Comparison of ENCODE assay signal across 8 cellular contexts in genomic region chr15:75646944-75647364, GRCh38. TPM values are rescaled to one million over a fixed set of nuclear protein-coding genes. Genes with fewer than 3 reads are reported as not detected.
DNase-seq lines count a peak whose midpoint lies in the region; ATAC-seq and TF ChIP-seq lines count a peak whose summit lies in the region.

No MANE protein-coding gene starts in this region.

- peaks cover 0 to 16% (median 3%) of the 10 kb centered on the region in 4 donors for H3K36me3 ChIP-seq in esophagus muscularis mucosa
- no peaks in the 10 kb centered on the region for H3K36me3 ChIP-seq in neutrophil

- H3K9me3 ChIP-seq in esophagus muscularis mucosa (no peaks in the 10 kb centered on the region), neutrophil (no peaks in the 10 kb centered on the region)

- POLR2A ChIA-PET in activated CD4-positive, alpha-beta T cell treated with anti-CD3 and anti-CD28 coated beads for 36 hours (lab: Charles Lee) = interaction anchor here (0.6 to 1.6 kb wide), 6 partner anchors 19 to 439 kb away, joined by 3 to 7 read pairs (median 4); partner anchors contain the start of gene SNUPN
- POLR2A ChIA-PET in T-cell (lab: Charles Lee) = no interaction called here

- TF ChIP-seq POLR2A in esophagus muscularis mucosa (IDR thresholded peaks at IDR 0.05; ENCODE audit: low read depth) = no peak

- H3K4me3 ChIP-seq in esophagus muscularis mucosa = peak overlapping the region; percentile 71 to 89 (median 84)
- peak overlapping the region; percentile 74 to 93 for H3K4me3 ChIP-seq in neutrophil (ENCODE audit: low read depth in 1 of 2, low read length in 1 of 2)

- intact Hi-C loops in activated CD4-positive, alpha-beta T cell treated with anti-CD3 and anti-CD28 coated beads for 36 hours (cut with DNase I, micrococcal nuclease) = loop anchor here (5.0 to 10.0 kb wide), 3 partner anchors 35 to 1032 kb away; partner anchors contain the start of genes C15orf39 (in 1 of the 2) and CLK3 (in 1 of the 2)
- intact Hi-C loops in esophagus muscularis mucosa (cut with DNase I) = loop anchor here (10.0 kb wide), 1 partner anchor 282 kb away; the partner anchor contains the start of gene MAN2C1

- peak overlapping the region; percentile 58 for H3K27ac Mint-ChIP-seq in activated CD4-positive, alpha-beta T cell treated with anti-CD3 and anti-CD28 coated beads for 36 hours
- peak overlapping the region; percentile 74 to 81 for H3K27ac Mint-ChIP-seq in T-cell

- H3K27me3 ChIP-seq in esophagus muscularis mucosa (no peaks in the 10 kb centered on the region), neutrophil (peaks cover 57% of the 10 kb centered on the region)

- H3K4me1 ChIP-seq in esophagus muscularis mucosa = peaks cover 43 to 54% (median 48%) of the 10 kb centered on the region in 4 donors
- H3K4me1 ChIP-seq in neutrophil (ENCODE audit: control insufficient read depth in 1 of 2, insufficient read depth in 1 of 2, low read depth in 1 of 2, low read length in 1 of 2) = peaks cover 16 to 17% of the 10 kb centered on the region in 2 experiments

- no peaks in the 10 kb centered on the region for H3K36me3 Mint-ChIP-seq in activated CD4-positive, alpha-beta T cell treated with anti-CD3 and anti-CD28 coated beads for 36 hours (ENCODE audit: low read depth)
- H3K36me3 Mint-ChIP-seq in T-cell = no peaks in the 10 kb centered on the region

- H3K4me3 Mint-ChIP-seq in activated CD4-positive, alpha-beta T cell treated with anti-CD3 and anti-CD28 coated beads for 36 hours = peak overlapping the region; percentile 76
- peak overlapping the region; percentile 83 to 87 (median 85) for H3K4me3 Mint-ChIP-seq in T-cell

- DNase-seq in activated CD4-positive, alpha-beta T cell treated with anti-CD3 and anti-CD28 coated beads for 36 hours = peak; percentile 27
- DNase-seq in activated CD4-positive, alpha-beta T cell treated with anti-CD3 and anti-CD28 coated beads, Interleukin-2, amount 50 U/mL, for 4 hours = no peak
- DNase-seq in T-cell (peak in 1 of 34 experiments; percentile 9), esophagus muscularis mucosa (ENCODE audit: extremely low spot score) (no peak), UCSD-AML1 (lab: John Stamatoyannopoulos, UW; ENCODE audit: unreplicated experiment) (no peak)

- peaks cover 18% of the 10 kb centered on the region for H3K4me1 Mint-ChIP-seq in activated CD4-positive, alpha-beta T cell treated with anti-CD3 and anti-CD28 coated beads for 36 hours
- H3K4me1 Mint-ChIP-seq in T-cell = peaks cover 29 to 43% (median 39%) of the 10 kb centered on the region in 3 donors

- TF ChIP-seq CTCF in esophagus muscularis mucosa (IDR thresholded peaks at IDR 0.05) = no peak
- TF ChIP-seq CTCF in neutrophil (IDR thresholded peaks at IDR 0.05) = no peak

- peak; percentile 22 for ATAC-seq in activated CD4-positive, alpha-beta T cell treated with anti-CD3 and anti-CD28 coated beads for 36 hours
- ATAC-seq in T-cell (replicated peaks in 1 of 4) (peak; percentile 6 to 40 (median 26)), HG03139 (IDR thresholded peaks at IDR 0.05; ENCODE audit: unreplicated experiment) (no peak), GM21737 (IDR thresholded peaks at IDR 0.05; ENCODE audit: unreplicated experiment) (no peak)

- H3K27ac ChIP-seq in esophagus muscularis mucosa (replicated peaks in 1 of 4) (peak overlapping the region; percentile 89 to 97 (median 95)), neutrophil (no peak overlapping the region)

- H3K9me3 Mint-ChIP-seq in activated CD4-positive, alpha-beta T cell treated with anti-CD3 and anti-CD28 coated beads for 36 hours (ENCODE audit: low read depth) = no peaks in the 10 kb centered on the region
- H3K9me3 Mint-ChIP-seq in T-cell = no peaks in the 10 kb centered on the region

- peak; percentile 76 for TF ChIP-seq EP300 in esophagus muscularis mucosa (IDR thresholded peaks at IDR 0.05)

- CTCF ChIA-PET in activated CD4-positive, alpha-beta T cell treated with anti-CD3 and anti-CD28 coated beads for 36 hours (lab: Charles Lee) = interaction anchor here (0.9 to 2.5 kb wide), 12 partner anchors 21 to 443 kb away, joined by 3 to 13 read pairs (median 4); partner anchors contain the start of genes MAN2C1 and SNUPN
- CTCF ChIA-PET in T-cell (lab: Charles Lee) = interaction anchor here (0.5 to 1.1 kb wide), 6 partner anchors 8 to 1673 kb away, joined by 3 to 8 read pairs (median 4); no protein-coding TSS in a partner anchor

- 3% methylated on average over 13 of the region's 26 CpGs for WGBS in esophagus muscularis mucosa

- H3K27me3 Mint-ChIP-seq in activated CD4-positive, alpha-beta T cell treated with anti-CD3 and anti-CD28 coated beads for 36 hours = no peaks in the 10 kb centered on the region
- H3K27me3 Mint-ChIP-seq in T-cell = no peaks in the 10 kb centered on the region

RNA-seq across cellular contexts. Expression of gene SNX33, which starts 0.8 kb away (rescaled TPM):
- total RNA-seq in activated CD4-positive, alpha-beta T cell treated with anti-CD3 and anti-CD28 coated beads for 36 hours = 1 to 10 TPM; 2.2 to 2.4 TPM
- total RNA-seq in T-cell = 1 to 10 TPM; 1.4 to 3.4 (median 2.5) TPM
- 10 to 100 TPM; 27.8 to 47.6 (median 40.1) TPM for total RNA-seq in esophagus muscularis mucosa

RNA-seq across cellular contexts. Expression of gene IMP3, which starts 6.9 kb away (rescaled TPM):
- total RNA-seq in activated CD4-positive, alpha-beta T cell treated with anti-CD3 and anti-CD28 coated beads for 36 hours = 10 to 100 TPM; 80.3 to 87.5 TPM
- total RNA-seq in T-cell (10 to 100 TPM; 39.6 to 86.6 (median 81.8) TPM), esophagus muscularis mucosa (10 to 100 TPM; 49.0 to 83.5 (median 62.1) TPM)

RNA-seq across cellular contexts. Expression of gene SNUPN, which starts 21.4 kb away (rescaled TPM):
- 10 to 100 TPM; 37.4 to 40.3 TPM for total RNA-seq in activated CD4-positive, alpha-beta T cell treated with anti-CD3 and anti-CD28 coated beads for 36 hours
- total RNA-seq in T-cell = 10 to 100 TPM; 17.7 to 26.7 (median 20.8) TPM
- 10 to 100 TPM; 16.6 to 23.4 (median 18.8) TPM for total RNA-seq in esophagus muscularis mucosa

Comparison
In these comparisons a context has a peak if more than half of its experiments do, and no peak if none do; other contexts are left out.
1. ATAC-seq: peak in activated CD4-positive, alpha-beta T cell treated with anti-CD3 and anti-CD28 coated beads for 36 hours (single experiment) and T-cell (4 of 4); none in HG03139 (single experiment) and GM21737 (single experiment).
2. RNA of gene SNX33, which starts 0.8 kb away (total RNA-seq): 27.8 to 47.6 TPM in esophagus muscularis mucosa; 1.4 to 3.4 TPM in T-cell and 2.2 to 2.4 TPM in activated CD4-positive, alpha-beta T cell treated with anti-CD3 and anti-CD28 coated beads for 36 hours; every median in the first group is over 4 times any median in the second.